ENCODE assay signal across 24 cellular contexts in genomic region chr6:148199584-148199983, GRCh38.
DNase-seq lines count a peak whose midpoint lies in the region; ATAC-seq, FAIRE-seq and TF ChIP-seq lines count a peak whose summit lies in the region.
"Had no signal": no experiment of that assay in that cellular context is flagged by ENCODE, and none has a peak within 500 bp of the region (broad histone marks: within the 10 kb centered on the region; RNA-seq: fewer than 3 reads in every experiment).

No MANE protein-coding gene starts in this region.

- no peaks in the 10 kb centered on the region for H3K36me3 ChIP-seq in HepG2 (replicated peaks in 1 of 2; ENCODE audit: control insufficient read depth in 1 of 2, insufficient read depth in 2 of 2, low read length in 2 of 2)
- H3K36me3 ChIP-seq in right lobe of liver, result no peaks in the 10 kb centered on the region
- H3K36me3 ChIP-seq in HEK293 (ENCODE audit: control insufficient read depth in 2 of 2, insufficient read depth in 1 of 2, low read length in 2 of 2), result no peaks in the 10 kb centered on the region
- no peaks in the 10 kb centered on the region for H3K36me3 ChIP-seq in thyroid gland
- H3K36me3 ChIP-seq: BE2C, BLaER1 had no signal

- TF ChIP-seq RAD21 in HepG2 (CRISPR knock-in tag; IDR thresholded peaks at IDR 0.05), result no peak

- no peaks in the 10 kb centered on the region for H3K36me3 Mint-ChIP-seq in chondrocyte (ENCODE audit: low read depth)
- H3K36me3 Mint-ChIP-seq: CD14-positive monocyte; CD4-positive, CD25-positive, alpha-beta regulatory T cell had no signal

- peaks cover 0 to 18% of the 10 kb centered on the region in 2 experiments; a peak in 3 of 5 replicates for H3K27me3 ChIP-seq in HepG2 (ENCODE audit: control insufficient read depth in 1 of 2, insufficient read depth in 2 of 2, low read length in 2 of 2)
- no peaks in the 10 kb centered on the region for H3K27me3 ChIP-seq in right lobe of liver
- H3K27me3 ChIP-seq in thyroid gland, result no peaks in the 10 kb centered on the region

- ATAC-seq in HepG2 (no peak), right lobe of liver (no peak), GM19324 (IDR thresholded peaks at IDR 0.05; ENCODE audit: low FRiP score, unreplicated experiment) (no peak)

- no TSS peak for BruUV-seq in HepG2 (replicated peaks; lab: Mats Ljungman, UMichigan)

- in situ Hi-C loops in HepG2 (cut with HindIII; ENCODE audit: extremely low pct_ligation_motif_present, low pct_unique_long_range_greater_than_20kb), result no loop called here

- WGBS in HepG2 (ENCODE audit: low lambda C conversion rate), result 34% methylated on average over 3 of the region's 3 CpGs
- WGBS in right lobe of liver (ENCODE audit: insufficient coverage, low coverage, low lambda C conversion rate, missing lambda C conversion rate), result 88% methylated on average over 3 of the region's 3 CpGs
- 93 to 99% methylated on average over 3 of the region's 3 CpGs for WGBS in thyroid gland, 2 donors

- no peak for FAIRE-seq in HepG2 (lab: Jason Lieb, UNC)
- FAIRE-seq: A204.1, D721Med, G401.6, GM12891, GM19239 had no signal

- H3K4me1 Mint-ChIP-seq in chondrocyte (ENCODE audit: low read depth), result peaks cover 28% of the 10 kb centered on the region

- no peak overlapping the region for H3K9ac ChIP-seq in HepG2 (ENCODE audit: insufficient read depth, low read depth, low read length)
- H3K9ac ChIP-seq: BLaER1 had no signal

- POLR2A ChIA-PET in HepG2 (lab: Yijun Ruan, JAX), result no interaction called here
- POLR2A ChIA-PET in HEK293 (lab: Yijun Ruan, JAX), result no interaction called here

- H3K4me3 ChIP-seq in HepG2 (replicated peaks in 1 of 3; ENCODE audit: insufficient read depth in 1 of 3, low read depth in 2 of 3, low read length in 3 of 3), result no peak overlapping the region
- H3K4me3 ChIP-seq in right lobe of liver, result no peak overlapping the region
- H3K4me3 ChIP-seq in HEK293 (ENCODE audit: low read depth, low read length), result no peak overlapping the region
- no peak overlapping the region for H3K4me3 ChIP-seq in thyroid gland (replicated peaks in 1 of 3)
- H3K4me3 ChIP-seq: BLaER1 had no signal

- H2AFZ ChIP-seq in HepG2 (ENCODE audit: low read length), result no peak overlapping the region

- CTCF ChIA-PET in HepG2 (lab: Yijun Ruan, JAX; ENCODE audit: low intra/inter-chr PET ratio, low total read pairs) (no interaction called here), HEK293 (lab: Yijun Ruan, JAX) (interaction anchor here (1.7 kb wide), 1 partner anchor 23 kb away, joined by 9 read pairs; no protein-coding TSS in a partner anchor)

- H3K79me2 ChIP-seq in HepG2 (ENCODE audit: insufficient read depth, low read length), result no peaks in the 10 kb centered on the region

- H3K9me3 ChIP-seq in HepG2 (ENCODE audit: low read length), result no peaks in the 10 kb centered on the region
- H3K9me3 ChIP-seq in right lobe of liver, result no peaks in the 10 kb centered on the region
- H3K9me3 ChIP-seq in HEK293 (ENCODE audit: control insufficient read depth, insufficient read depth, low read depth, low read length), result no peaks in the 10 kb centered on the region
- H3K9me3 ChIP-seq in thyroid gland, result no peaks in the 10 kb centered on the region
- H3K9me3 ChIP-seq: BE2C, BLaER1, Caco-2 had no signal

- TF ChIP-seq EP300 in HepG2 (IDR thresholded peaks at IDR 0.05; ENCODE audit: low read depth in 2 of 2, low read length in 2 of 2), result no peak
- no peak for TF ChIP-seq EP300 in HepG2 (CRISPR knock-in tag; IDR thresholded peaks at IDR 0.05; ENCODE audit: borderline replicate concordance)

- no peaks in the 10 kb centered on the region for H3K9me3 Mint-ChIP-seq in chondrocyte (ENCODE audit: low read depth)

- H3K4me1 ChIP-seq in HepG2 (ENCODE audit: insufficient read depth, low read length) (no peaks in the 10 kb centered on the region), right lobe of liver (no peaks in the 10 kb centered on the region), HEK293 (ENCODE audit: control insufficient read depth, insufficient read depth, low read length) (no peaks in the 10 kb centered on the region), thyroid gland (peaks cover 10 to 21% of the 10 kb centered on the region in 2 donors)
- H3K4me1 ChIP-seq: BE2C, Caco-2 had no signal

- no peak for TF ChIP-seq POLR2A in HepG2 (IDR thresholded peaks at IDR 0.05; ENCODE audit: insufficient read depth in 1 of 2, low read depth in 2 of 2, low read length in 2 of 2)
- no peak for TF ChIP-seq POLR2A in right lobe of liver (IDR thresholded peaks at IDR 0.05)
- TF ChIP-seq POLR2A in thyroid gland (IDR thresholded peaks at IDR 0.05), result no peak

- peak overlapping the region; percentile 81 for H3K27ac Mint-ChIP-seq in chondrocyte (ENCODE audit: unreplicated experiment)
- H3K27ac Mint-ChIP-seq: CD14-positive monocyte; CD4-positive, alpha-beta memory T cell; CD4-positive, CD25-positive, alpha-beta regulatory T cell had no signal

- intact Hi-C loops in HepG2 (cut with micrococcal nuclease; ENCODE audit: unreplicated experiment) (no loop called here), right lobe of liver (cut with DNase I) (no loop called here), thyroid gland (cut with DNase I) (no loop called here)

- TF ChIP-seq CTCF in HepG2 (CRISPR knock-in tag; IDR thresholded peaks at IDR 0.05) (no peak), right lobe of liver (IDR thresholded peaks at IDR 0.05) (no peak), HEK293 (tag by site-specific recombination; IDR thresholded peaks at IDR 0.05) (no peak), chondrocyte (IDR thresholded peaks at IDR 0.05) (no peak), thyroid gland (IDR thresholded peaks at IDR 0.05) (no peak)

- no peak overlapping the region for H3K4me3 Mint-ChIP-seq in chondrocyte (ENCODE audit: unreplicated experiment)
- H3K4me3 Mint-ChIP-seq: CD4-positive, alpha-beta memory T cell; CD4-positive, CD25-positive, alpha-beta regulatory T cell had no signal

- H3K27ac ChIP-seq in HepG2 (ENCODE audit: extremely low read length, insufficient read depth, low read length) (no peak overlapping the region), right lobe of liver (no peak overlapping the region), HEK293 (ENCODE audit: extremely low read depth, low read depth, low read length) (no peak overlapping the region), thyroid gland (peak overlapping the region; percentile 75 to 84 (median 83))
- H3K27ac ChIP-seq: BLaER1 had no signal

- no peaks in the 10 kb centered on the region for H3K27me3 Mint-ChIP-seq in chondrocyte (ENCODE audit: low read depth)

- no peak for DNase-seq in HepG2 (ENCODE audit: low spot score)
- no peak for DNase-seq in right lobe of liver
- no peak for DNase-seq in chondrocyte (ENCODE audit: low spot score)
- DNase-seq in thyroid gland, result no peak
- DNase-seq in retina, result no peak
- DNase-seq in NCI-H226, result no peak
- DNase-seq: 8988T; ACHN; Calu3; CD4-positive, alpha-beta memory T cell; CD4-positive, CD25-positive, alpha-beta regulatory T cell; DMS79 treated with DMSO at 0.1 percent for 48 hours; GF-D8 had no signal

- no peak overlapping the region for H3K4me2 ChIP-seq in HepG2 (ENCODE audit: low read depth, low read length)
- H3K4me2 ChIP-seq: BLaER1 had no signal

- no peaks in the 10 kb centered on the region for H4K20me1 ChIP-seq in HepG2 (ENCODE audit: insufficient read depth, low read length)

TF ChIP-seq in HepG2, 621 proteins besides CTCF, POLR2A, EP300 and RAD21 (continues in another document):
- TF ChIP-seq ZMYM2 (CRISPR knock-in tag; IDR thresholded peaks at IDR 0.05) (no peak), KLF9 (CRISPR knock-in tag; IDR thresholded peaks at IDR 0.05; ENCODE audit: low read depth) (no peak), CSRNP1 (CRISPR knock-in tag; IDR thresholded peaks at IDR 0.05) (no peak), HNRNPUL1 (IDR thresholded peaks at IDR 0.05; ENCODE audit: low read depth, low read length) (no peak), KLF11 (CRISPR knock-in tag; IDR thresholded peaks at IDR 0.05) (no peak)

TF ChIP-seq in HEK293, 187 proteins besides CTCF, POLR2A, EP300 and RAD21:
- TF ChIP-seq PRDM1 (tag by site-specific recombination; IDR thresholded peaks at IDR 0.05) (peak; percentile 88), ZNF366 (tag by site-specific recombination; conservative IDR thresholded peaks at IDR 0.05) (0 out of 2 replicates have a peak, but pooled peaks have one; percentile 28), GFI1B (tag by site-specific recombination; IDR thresholded peaks at IDR 0.05) (no peak)
TF ChIP-seq in HEK293: peak in this region for 2.

Comparison
In these comparisons a context has a peak if more than half of its experiments do, and no peak if none do; other contexts are left out.
1. H3K27ac ChIP-seq: peak in thyroid gland (3 of 3); none in HepG2 (single experiment), right lobe of liver (0 of 3) and HEK293 (single experiment).